8 cellular contexts compared by ENCODE assay signal in genomic region chr2:20584637-20585321, GRCh38.
DNase-seq lines count a peak whose midpoint lies in the region; TF ChIP-seq lines count a peak whose summit lies in the region.

No MANE protein-coding gene starts in this region.

- peak overlapping the region in 1 of 2 experiments; percentile 45 for H3K14ac ChIP-seq in mesenchymal stem cell (ENCODE audit: low read length in 2 of 2)

- H2BK12ac ChIP-seq in mesenchymal stem cell (ENCODE audit: low read length in 2 of 2): peak overlapping the region; percentile 94 to 96

- peaks cover 13% of the 10 kb centered on the region for H3K9me3 Mint-ChIP-seq in endodermal cell
- peaks cover 0 to 4% (median 0%) of the 10 kb centered on the region in 5 donors for H3K9me3 Mint-ChIP-seq in CD8-positive, alpha-beta memory T cell

- H3K4me1 ChIP-seq in endodermal cell (ENCODE audit: control insufficient read depth, insufficient read depth, low read length) (peaks cover 9% of the 10 kb centered on the region), mesenchymal stem cell (ENCODE audit: control insufficient read depth, insufficient read depth, low read depth, low read length) (peaks cover 43% of the 10 kb centered on the region), vagina (peaks cover 33% of the 10 kb centered on the region)
- H3K4me1 ChIP-seq in CD8-positive, alpha-beta memory T cell (ENCODE audit: insufficient read depth, low read length): no peaks in the 10 kb centered on the region

- H3K27me3 ChIP-seq in endodermal cell (ENCODE audit: control insufficient read depth, insufficient read depth, low read length, poor library complexity, severe bottlenecking) (no peaks in the 10 kb centered on the region), mesenchymal stem cell (ENCODE audit: control insufficient read depth in 1 of 2, insufficient read depth in 1 of 2, low read length in 2 of 2) (no peaks in the 10 kb centered on the region), vagina (no peaks in the 10 kb centered on the region)
- no peaks in the 10 kb centered on the region for H3K27me3 ChIP-seq in CD8-positive, alpha-beta memory T cell (ENCODE audit: insufficient read depth, low read length, poor library complexity, severe bottlenecking)

- no peaks in the 10 kb centered on the region for H3K36me3 ChIP-seq in endodermal cell (ENCODE audit: control insufficient read depth, insufficient read depth, low read length)
- H3K36me3 ChIP-seq in mesenchymal stem cell (ENCODE audit: control insufficient read depth in 1 of 2, insufficient read depth in 2 of 2, low read depth in 1 of 2, low read length in 2 of 2): no peaks in the 10 kb centered on the region
- no peaks in the 10 kb centered on the region for H3K36me3 ChIP-seq in vagina
- H3K36me3 ChIP-seq in CD8-positive, alpha-beta memory T cell (ENCODE audit: insufficient read depth, low read length): no peaks in the 10 kb centered on the region

- H3K9ac ChIP-seq in endodermal cell (ENCODE audit: extremely low read depth, low read length, poor library complexity, severe bottlenecking) (no peak overlapping the region), mesenchymal stem cell (ENCODE audit: low read length) (no peak overlapping the region)

- POLR2A ChIA-PET in CD8-positive, alpha-beta memory T cell (lab: Charles Lee): no interaction called here

- peak overlapping the region; percentile 100 for H2AK5ac ChIP-seq in mesenchymal stem cell (ENCODE audit: low read length, severe bottlenecking)

- no peak overlapping the region for H3K4me3 ChIP-seq in endodermal cell (ENCODE audit: low read length)
- no peak overlapping the region for H3K4me3 ChIP-seq in mesenchymal stem cell (ENCODE audit: insufficient read depth in 1 of 2, low read depth in 1 of 2, low read length in 2 of 2)
- no peak overlapping the region for H3K4me3 ChIP-seq in vagina
- no peak overlapping the region for H3K4me3 ChIP-seq in CD8-positive, alpha-beta memory T cell (ENCODE audit: low read length)

- peak overlapping the region; percentile 92 for H3K27ac Mint-ChIP-seq in endodermal cell
- H3K27ac Mint-ChIP-seq in CD8-positive, alpha-beta memory T cell: peak overlapping the region in 2 of 8 donors; percentile 18 to 23

- no peak for TF ChIP-seq POLR2A in vagina (IDR thresholded peaks at IDR 0.05)

- H3K4me2 ChIP-seq in mesenchymal stem cell (ENCODE audit: low read length, poor library complexity, severe bottlenecking): no peak overlapping the region

- no peak overlapping the region for H2AFZ ChIP-seq in mesenchymal stem cell (ENCODE audit: low read depth, low read length)

- H3K4me3 Mint-ChIP-seq in endodermal cell: no peak overlapping the region
- no peak overlapping the region for H3K4me3 Mint-ChIP-seq in CD8-positive, alpha-beta memory T cell

- H3K27ac ChIP-seq in endodermal cell (ENCODE audit: low read depth, low read length): peak overlapping the region; percentile 11
- H3K27ac ChIP-seq in mesenchymal stem cell (ENCODE audit: low read length, poor library complexity, severe bottlenecking): peak overlapping the region; percentile 95
- H3K27ac ChIP-seq in vagina: peak overlapping the region; percentile 60
- no peak overlapping the region for H3K27ac ChIP-seq in CD8-positive, alpha-beta memory T cell (ENCODE audit: low read depth, low read length)

- CTCF ChIA-PET in CD8-positive, alpha-beta memory T cell (lab: Charles Lee): no interaction called here

- peaks cover 18% of the 10 kb centered on the region for H3K4me1 Mint-ChIP-seq in endodermal cell
- H3K4me1 Mint-ChIP-seq in CD8-positive, alpha-beta memory T cell: peaks cover 2 to 4% (median 3%) of the 10 kb centered on the region in 3 donors

- H4K91ac ChIP-seq in mesenchymal stem cell (ENCODE audit: low read length): peak overlapping the region; percentile 100

- H2BK5ac ChIP-seq in mesenchymal stem cell (ENCODE audit: low read depth, low read length, poor library complexity, severe bottlenecking): peak overlapping the region; percentile 94

- H3K9me3 ChIP-seq in endodermal cell (ENCODE audit: control insufficient read depth, low read length) (peaks cover 6% of the 10 kb centered on the region), mesenchymal stem cell (ENCODE audit: control insufficient read depth, low read length) (no peaks in the 10 kb centered on the region), vagina (no peaks in the 10 kb centered on the region)
- no peaks in the 10 kb centered on the region for H3K9me3 ChIP-seq in CD8-positive, alpha-beta memory T cell (ENCODE audit: low read length)

- H2BK120ac ChIP-seq in mesenchymal stem cell (ENCODE audit: low read depth, low read length): peak overlapping the region; percentile 85

- peaks cover 10% of the 10 kb centered on the region for H3K27me3 Mint-ChIP-seq in endodermal cell (ENCODE audit: insufficient read depth)
- H3K27me3 Mint-ChIP-seq in CD8-positive, alpha-beta memory T cell: peaks cover 2 to 3% of the 10 kb centered on the region in 2 donors

- H3K79me1 ChIP-seq in mesenchymal stem cell (replicated peaks; ENCODE audit: low read length, poor library complexity, severe bottlenecking): no peaks in the 10 kb centered on the region

- no peaks in the 10 kb centered on the region for H3K36me3 Mint-ChIP-seq in endodermal cell (ENCODE audit: low read depth)
- no peaks in the 10 kb centered on the region for H3K36me3 Mint-ChIP-seq in CD8-positive, alpha-beta memory T cell

- no peak overlapping the region for H2BK15ac ChIP-seq in mesenchymal stem cell (ENCODE audit: low read depth, poor library complexity, severe bottlenecking)

- H4K8ac ChIP-seq in mesenchymal stem cell (ENCODE audit: low read length): peak overlapping the region; percentile 89

- no peak for TF ChIP-seq CTCF in endodermal cell (conservative IDR thresholded peaks at IDR 0.05)
- no peak for TF ChIP-seq CTCF in vagina (IDR thresholded peaks at IDR 0.05)

- peak overlapping the region; percentile 92 to 96 for H3K18ac ChIP-seq in mesenchymal stem cell (ENCODE audit: low read depth in 1 of 2, low read length in 2 of 2)

- WGBS in endodermal cell (ENCODE audit: insufficient coverage in 1 of 2, insufficient read length in 1 of 2), 2 experiments: 81 to 90% methylated on average over 6 to 9 of the region's 9 CpGs
- 33% methylated on average over 9 of the region's 9 CpGs for WGBS in mesenchymal stem cell

- intact Hi-C loops in vagina (cut with DNase I): no loop called here

- peak overlapping the region; percentile 56 to 90 for H3K4ac ChIP-seq in mesenchymal stem cell (ENCODE audit: low read depth in 1 of 2, low read length in 2 of 2)

- DNase-seq in NCI-H2196 (lab: John Stamatoyannopoulos, UW; ENCODE audit: unreplicated experiment) (peak; percentile 18), NCI-H2196 treated with DMSO at 0.1 percent for 48 hours (lab: John Stamatoyannopoulos, UW; ENCODE audit: unreplicated experiment) (no peak), endodermal cell (peak; percentile 92), mesenchymal stem cell (peak; percentile 93), vagina (ENCODE audit: extremely low spot score in 2 of 2) (no peak), NCI-H2029 (lab: John Stamatoyannopoulos, UW) (no peak), DMS114 treated with DMSO at 0.1 percent for 48 hours (lab: John Stamatoyannopoulos, UW; ENCODE audit: unreplicated experiment) (no peak)
- DNase-seq in CD8-positive, alpha-beta memory T cell: no peak

- peak overlapping the region in 1 of 2 experiments; percentile 9 for H3K23ac ChIP-seq in mesenchymal stem cell (ENCODE audit: low read length in 2 of 2)

Comparison
In these comparisons a context has a peak if more than half of its experiments do, and no peak if none do; other contexts are left out.
1. DNase-seq: peak in NCI-H2196 (single experiment), endodermal cell (single experiment) and mesenchymal stem cell (single experiment); none in NCI-H2196 treated with DMSO at 0.1 percent for 48 hours (single experiment), vagina (0 of 2), NCI-H2029 (single experiment), DMS114 treated with DMSO at 0.1 percent for 48 hours (single experiment) and CD8-positive, alpha-beta memory T cell (0 of 5).